In genomic region chr19:41354343-41354974, GRCh38 we compare ENCODE assay signal across 1 cellular context.
A peak's percentile ranks its signal among the peaks of the same experiment; 100 is the strongest.
TF ChIP-seq lines count a peak whose summit lies in the region.

No MANE protein-coding gene starts in this region.

TF ChIP-seq in HepG2, 621 proteins besides CTCF, POLR2A, EP300 and RAD21:
- peak; percentile 37 for TF ChIP-seq AGO2 (optimal IDR thresholded peaks at IDR 0.05; ENCODE audit: low read depth, low read length)
- no peak for TF ChIP-seq SRY (CRISPR knock-in tag; IDR thresholded peaks at IDR 0.05)
- TF ChIP-seq PRDM15 (CRISPR knock-in tag; IDR thresholded peaks at IDR 0.05), result no peak
- peak; percentile 35; the same call in 1 of the 2 replicates for TF ChIP-seq ZBTB38 (CRISPR knock-in tag; IDR thresholded peaks at IDR 0.05)
- no peak for TF ChIP-seq ASH2L (IDR thresholded peaks at IDR 0.05; ENCODE audit: insufficient read length, low read depth, low read length)
- no peak for TF ChIP-seq SP1 (IDR thresholded peaks at IDR 0.05)
- TF ChIP-seq SP1 (CRISPR knock-in tag; IDR thresholded peaks at IDR 0.05), result no peak
- no peak for TF ChIP-seq U2AF2 (IDR thresholded peaks at IDR 0.05; ENCODE audit: low read depth, low read length)
- no peak for TF ChIP-seq ZNF512B (CRISPR knock-in tag; IDR thresholded peaks at IDR 0.05; ENCODE audit: borderline replicate concordance)
- no peak for TF ChIP-seq MYC (CRISPR knock-in tag; IDR thresholded peaks at IDR 0.05; ENCODE audit: borderline replicate concordance)
- TF ChIP-seq PHF5A (CRISPR knock-in tag; IDR thresholded peaks at IDR 0.05; ENCODE audit: low read depth, unreplicated experiment), result no peak
- TF ChIP-seq ZNF350 (CRISPR knock-in tag; IDR thresholded peaks at IDR 0.05; ENCODE audit: borderline replicate concordance, low read depth), result 0 out of 2 replicates have a peak, but pooled peaks have one; percentile 26
- TF ChIP-seq TFE3 (CRISPR knock-in tag; IDR thresholded peaks at IDR 0.05), result 0 out of 2 replicates have a peak, but pooled peaks have one; percentile 10
- TF ChIP-seq TEAD3 (CRISPR knock-in tag; optimal IDR thresholded peaks at IDR 0.05; ENCODE audit: borderline replicate concordance), result peak; percentile 7
- 0 out of 2 replicates have a peak, but pooled peaks have one; percentile 12 for TF ChIP-seq ZNF639 (CRISPR knock-in tag; conservative IDR thresholded peaks at IDR 0.05)
TF ChIP-seq in HepG2: peak in this region for 6.
